In the genomic region with DNA sequence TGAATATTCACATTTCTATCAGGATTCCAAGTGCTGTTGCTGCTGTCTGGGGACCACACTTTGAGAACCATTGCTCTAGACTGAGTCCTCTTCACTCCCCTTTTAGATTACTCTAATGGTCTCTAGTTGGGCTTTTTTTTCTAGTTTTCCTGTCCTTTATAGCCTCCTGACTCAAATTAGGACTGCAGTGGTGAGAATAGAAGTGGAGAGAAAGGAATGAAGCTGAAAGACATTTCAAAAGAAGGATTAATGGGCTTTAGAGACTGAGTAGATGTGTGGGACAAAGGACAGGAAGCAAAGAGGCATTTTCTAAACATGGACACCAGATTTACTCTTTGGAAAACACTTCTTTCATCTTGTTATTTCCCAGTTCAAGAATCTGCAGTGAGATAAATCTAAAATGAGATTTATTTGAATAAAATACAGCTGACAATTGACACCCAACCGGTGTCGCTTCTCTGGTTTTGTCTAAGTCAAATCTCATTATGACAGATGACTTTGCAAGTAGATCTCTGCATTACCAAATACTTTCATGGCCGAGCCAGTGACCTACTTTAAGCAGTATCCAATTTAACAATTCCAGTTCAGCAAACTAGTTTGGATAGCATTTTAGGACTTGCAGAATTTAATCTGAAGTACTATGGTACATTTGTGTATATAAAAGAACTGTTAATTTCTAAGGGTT, we compare ENCODE assay signal across 2 cellular contexts.
A peak's percentile ranks its signal among the peaks of the same experiment; 100 is the strongest.
TF ChIP-seq lines count a peak whose summit lies in the region.

No MANE protein-coding gene starts in this region.

TF ChIP-seq in liver, 16 proteins besides CTCF, POLR2A, EP300 and RAD21:
- no peak for TF ChIP-seq HNF4A (conservative IDR thresholded peaks at IDR 0.05)
- no peak for TF ChIP-seq RXRA (IDR thresholded peaks at IDR 0.05)
- TF ChIP-seq YY1 (IDR thresholded peaks at IDR 0.05): peak; percentile 52
- TF ChIP-seq TAF1 (conservative IDR thresholded peaks at IDR 0.05): no peak
- TF ChIP-seq, protein P1, sequence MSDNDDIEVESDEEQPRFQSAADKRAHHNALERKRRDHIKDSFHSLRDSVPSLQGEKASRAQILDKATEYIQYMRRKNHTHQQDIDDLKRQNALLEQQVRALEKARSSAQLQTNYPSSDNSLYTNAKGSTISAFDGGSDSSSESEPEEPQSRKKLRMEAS (IDR thresholded peaks at IDR 0.05): no peak
- TF ChIP-seq, protein P2, sequence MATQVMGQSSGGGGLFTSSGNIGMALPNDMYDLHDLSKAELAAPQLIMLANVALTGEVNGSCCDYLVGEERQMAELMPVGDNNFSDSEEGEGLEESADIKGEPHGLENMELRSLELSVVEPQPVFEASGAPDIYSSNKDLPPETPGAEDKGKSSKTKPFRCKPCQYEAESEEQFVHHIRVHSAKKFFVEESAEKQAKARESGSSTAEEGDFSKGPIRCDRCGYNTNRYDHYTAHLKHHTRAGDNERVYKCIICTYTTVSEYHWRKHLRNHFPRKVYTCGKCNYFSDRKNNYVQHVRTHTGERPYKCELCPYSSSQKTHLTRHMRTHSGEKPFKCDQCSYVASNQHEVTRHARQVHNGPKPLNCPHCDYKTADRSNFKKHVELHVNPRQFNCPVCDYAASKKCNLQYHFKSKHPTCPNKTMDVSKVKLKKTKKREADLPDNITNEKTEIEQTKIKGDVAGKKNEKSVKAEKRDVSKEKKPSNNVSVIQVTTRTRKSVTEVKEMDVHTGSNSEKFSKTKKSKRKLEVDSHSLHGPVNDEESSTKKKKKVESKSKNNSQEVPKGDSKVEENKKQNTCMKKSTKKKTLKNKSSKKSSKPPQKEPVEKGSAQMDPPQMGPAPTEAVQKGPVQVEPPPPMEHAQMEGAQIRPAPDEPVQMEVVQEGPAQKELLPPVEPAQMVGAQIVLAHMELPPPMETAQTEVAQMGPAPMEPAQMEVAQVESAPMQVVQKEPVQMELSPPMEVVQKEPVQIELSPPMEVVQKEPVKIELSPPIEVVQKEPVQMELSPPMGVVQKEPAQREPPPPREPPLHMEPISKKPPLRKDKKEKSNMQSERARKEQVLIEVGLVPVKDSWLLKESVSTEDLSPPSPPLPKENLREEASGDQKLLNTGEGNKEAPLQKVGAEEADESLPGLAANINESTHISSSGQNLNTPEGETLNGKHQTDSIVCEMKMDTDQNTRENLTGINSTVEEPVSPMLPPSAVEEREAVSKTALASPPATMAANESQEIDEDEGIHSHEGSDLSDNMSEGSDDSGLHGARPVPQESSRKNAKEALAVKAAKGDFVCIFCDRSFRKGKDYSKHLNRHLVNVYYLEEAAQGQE (IDR thresholded peaks at IDR 0.05): peak; percentile 33
- TF ChIP-seq EGR1 (IDR thresholded peaks at IDR 0.05; ENCODE audit: low read depth in 2 of 2): no peak

TF ChIP-seq in HepG2, 621 proteins besides CTCF, POLR2A, EP300 and RAD21:
- TF ChIP-seq, protein P3, sequence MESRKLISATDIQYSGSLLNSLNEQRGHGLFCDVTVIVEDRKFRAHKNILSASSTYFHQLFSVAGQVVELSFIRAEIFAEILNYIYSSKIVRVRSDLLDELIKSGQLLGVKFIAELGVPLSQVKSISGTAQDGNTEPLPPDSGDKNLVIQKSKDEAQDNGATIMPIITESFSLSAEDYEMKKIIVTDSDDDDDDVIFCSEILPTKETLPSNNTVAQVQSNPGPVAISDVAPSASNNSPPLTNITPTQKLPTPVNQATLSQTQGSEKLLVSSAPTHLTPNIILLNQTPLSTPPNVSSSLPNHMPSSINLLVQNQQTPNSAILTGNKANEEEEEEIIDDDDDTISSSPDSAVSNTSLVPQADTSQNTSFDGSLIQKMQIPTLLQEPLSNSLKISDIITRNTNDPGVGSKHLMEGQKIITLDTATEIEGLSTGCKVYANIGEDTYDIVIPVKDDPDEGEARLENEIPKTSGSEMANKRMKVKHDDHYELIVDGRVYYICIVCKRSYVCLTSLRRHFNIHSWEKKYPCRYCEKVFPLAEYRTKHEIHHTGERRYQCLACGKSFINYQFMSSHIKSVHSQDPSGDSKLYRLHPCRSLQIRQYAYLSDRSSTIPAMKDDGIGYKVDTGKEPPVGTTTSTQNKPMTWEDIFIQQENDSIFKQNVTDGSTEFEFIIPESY (CRISPR knock-in tag; IDR thresholded peaks at IDR 0.05): no peak
- TF ChIP-seq FOXM1 (CRISPR knock-in tag; IDR thresholded peaks at IDR 0.05) (no peak), ZNF251 (CRISPR knock-in tag; IDR thresholded peaks at IDR 0.05) (no peak), ZNF263 (CRISPR knock-in tag; IDR thresholded peaks at IDR 0.05) (no peak), ISX (CRISPR knock-in tag; conservative IDR thresholded peaks at IDR 0.05) (no peak), ZNF883 (CRISPR knock-in tag; IDR thresholded peaks at IDR 0.05; ENCODE audit: not compliant biosample characterization) (no peak), REPIN1 (CRISPR knock-in tag; IDR thresholded peaks at IDR 0.05; ENCODE audit: borderline replicate concordance, low read depth) (no peak)
- TF ChIP-seq, protein P4, sequence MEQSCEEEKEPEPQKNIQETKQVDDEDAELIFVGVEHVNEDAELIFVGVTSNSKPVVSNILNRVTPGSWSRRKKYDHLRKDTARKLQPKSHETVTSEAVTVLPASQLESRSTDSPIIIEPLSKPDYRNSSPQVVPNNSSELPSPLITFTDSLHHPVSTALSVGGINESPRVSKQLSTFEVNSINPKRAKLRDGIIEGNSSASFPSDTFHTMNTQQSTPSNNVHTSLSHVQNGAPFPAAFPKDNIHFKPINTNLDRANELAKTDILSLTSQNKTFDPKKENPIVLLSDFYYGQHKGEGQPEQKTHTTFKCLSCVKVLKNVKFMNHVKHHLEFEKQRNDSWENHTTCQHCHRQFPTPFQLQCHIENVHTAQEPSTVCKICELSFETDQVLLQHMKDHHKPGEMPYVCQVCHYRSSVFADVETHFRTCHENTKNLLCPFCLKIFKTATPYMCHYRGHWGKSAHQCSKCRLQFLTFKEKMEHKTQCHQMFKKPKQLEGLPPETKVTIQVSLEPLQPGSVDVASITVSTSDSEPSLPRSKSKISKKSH (CRISPR knock-in tag; IDR thresholded peaks at IDR 0.05; ENCODE audit: borderline replicate concordance): no peak
TF ChIP-seq in HepG2: peak in this region for 0.
